Comparison of ENCODE assay signal across 8 cellular contexts in the genomic region with DNA sequence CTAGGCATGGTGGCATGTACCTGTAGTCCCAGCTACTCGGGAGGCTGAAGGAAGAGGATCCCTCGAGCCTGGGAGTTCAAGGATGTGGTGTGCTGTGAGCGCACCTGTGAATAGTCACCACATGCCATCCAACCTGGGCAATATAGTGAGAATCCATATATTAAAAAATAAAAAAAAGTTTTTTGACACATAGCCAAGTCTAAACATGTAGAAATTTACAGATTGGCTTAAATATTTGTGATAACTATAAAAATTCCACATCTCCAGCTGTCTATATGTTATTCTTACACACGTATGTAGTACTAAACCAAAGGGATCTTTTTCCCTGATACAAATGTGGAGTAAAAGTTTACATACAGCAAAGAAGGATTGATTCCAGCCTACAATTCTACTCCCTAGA.
"Had no signal": no experiment of that assay in that cellular context is flagged by ENCODE, and none has a peak within 500 bp of the region (broad histone marks: within the 10 kb centered on the region; RNA-seq: fewer than 3 reads in every experiment).

No MANE protein-coding gene starts in this region.

- H3K4me3 ChIP-seq: GM12878 had no signal

- FAIRE-seq: G401.6, GM12878, GM12891, GM12892, GM18507, GM19239 had no signal

- ATAC-seq: GM12878 had no signal

- DNase-seq: GDM1, GF-D8 had no signal
